Comparison of ENCODE assay signal across 24 cellular contexts in genomic region chr12:127286281-127286680, GRCh38.
"Had no signal": no experiment of that assay in that cellular context is flagged by ENCODE, and none has a peak within 500 bp of the region (broad histone marks: within the 10 kb centered on the region; RNA-seq: fewer than 3 reads in every experiment).

No MANE protein-coding gene starts in this region.

- H3K4me1 ChIP-seq: adrenal gland had no signal

- H3K27me3 Mint-ChIP-seq: activated CD4-positive, alpha-beta memory T cell treated with anti-CD3 and anti-CD28 coated beads for 36 hours; activated CD4-positive, alpha-beta T cell treated with anti-CD3 and anti-CD28 coated beads, Interleukin-2, amount 10 ng/mL, durations not matched to agents 7 days and 5 days had no signal

- H3K9me3 Mint-ChIP-seq: activated CD4-positive, alpha-beta memory T cell treated with anti-CD3 and anti-CD28 coated beads for 36 hours; activated CD4-positive, alpha-beta T cell treated with anti-CD3 and anti-CD28 coated beads, Interleukin-2, amount 10 ng/mL, durations not matched to agents 7 days and 5 days; activated naive CD4-positive, alpha-beta T cell treated with anti-CD3 and anti-CD28 coated beads, Interleukin-2, amount 10 ng/mL, durations not matched to agents 7 days and 5 days; activated naive CD8-positive, alpha-beta T cell treated with anti-CD3 and anti-CD28 coated beads for 36 hours; activated T-cell treated with anti-CD3 and anti-CD28 coated beads, Interleukin-2, amount 50 U/mL, for 72 hours; activated T-helper 2 cell treated with anti-CD3 and anti-CD28 coated beads, Interferon-gamma antibody, Interleukin-2, Interleukin-4, amounts not matched to agents 10 μg/mL and 5 μg/mL and 100 μg/mL, durations not matched to agents 14 hours and 24 hours and 36 hours had no signal

- ATAC-seq: activated T-cell treated with anti-CD3 and anti-CD28 coated beads, Interleukin-2, amount 50 U/mL, for 72 hours had no signal

- H3K4me1 Mint-ChIP-seq: activated naive CD4-positive, alpha-beta T cell treated with anti-CD3 and anti-CD28 coated beads, Interleukin-2, amount 10 ng/mL, durations not matched to agents 7 days and 5 days had no signal

- H3K27ac Mint-ChIP-seq: activated CD4-positive, alpha-beta memory T cell treated with anti-CD3 and anti-CD28 coated beads for 36 hours; activated CD4-positive, alpha-beta T cell treated with anti-CD3 and anti-CD28 coated beads, Interleukin-2, amount 10 ng/mL, durations not matched to agents 7 days and 5 days; activated naive CD4-positive, alpha-beta T cell treated with anti-CD3 and anti-CD28 coated beads, Interleukin-2, amount 10 ng/mL, durations not matched to agents 7 days and 5 days; activated naive CD8-positive, alpha-beta T cell treated with anti-CD3 and anti-CD28 coated beads for 36 hours; activated T-cell treated with anti-CD3 and anti-CD28 coated beads, Interleukin-2, amount 50 U/mL, for 72 hours; activated T-helper 2 cell treated with anti-CD3 and anti-CD28 coated beads, Interferon-gamma antibody, Interleukin-2, Interleukin-4, amounts not matched to agents 10 μg/mL and 5 μg/mL and 100 μg/mL, durations not matched to agents 14 hours and 24 hours and 36 hours had no signal

- H3K4me3 ChIP-seq: adrenal gland had no signal

- DNase-seq: activated CD4-positive, alpha-beta memory T cell treated with anti-CD3 and anti-CD28 coated beads for 36 hours; activated CD4-positive, alpha-beta T cell treated with anti-CD3 and anti-CD28 coated beads, Interleukin-2, amount 10 ng/mL, durations not matched to agents 7 days and 5 days; activated CD4-positive, CD25-positive, alpha-beta regulatory T cell; activated CD8-positive, alpha-beta memory T cell treated with anti-CD3 and anti-CD28 coated beads for 24 hours; activated gamma-delta T cell treated with Interleukin-2 at 50 U/mL for 16 hours; activated naive CD4-positive, alpha-beta T cell treated with anti-CD3 and anti-CD28 coated beads, Interleukin-2, amount 10 ng/mL, durations not matched to agents 7 days and 5 days; activated naive CD8-positive, alpha-beta T cell treated with anti-CD3 and anti-CD28 coated beads for 36 hours; activated T-cell treated with anti-CD3 and anti-CD28 coated beads, Interleukin-2, amount 50 U/mL, for 72 hours; adrenal gland; aorta; central memory CD4-positive, alpha-beta T cell; MM.1S; NCI-H1105; NCI-H1436; NCI-H187; NCI-H2081; NCI-H510A treated with DMSO at 0.1 percent for 48 hours; NCI-H69; NK-92 treated with Interleukin-12 subunit alpha and Interleukin-12 subunit beta, amount 100 ng/mL, for 24 hours; SHP77; T-helper 2 cell; T1000 had no signal

- H3K9me3 ChIP-seq: adrenal gland had no signal

- H3K36me3 Mint-ChIP-seq: activated CD4-positive, alpha-beta memory T cell treated with anti-CD3 and anti-CD28 coated beads for 36 hours; activated naive CD4-positive, alpha-beta T cell treated with anti-CD3 and anti-CD28 coated beads, Interleukin-2, amount 10 ng/mL, durations not matched to agents 7 days and 5 days; activated naive CD8-positive, alpha-beta T cell treated with anti-CD3 and anti-CD28 coated beads for 36 hours had no signal

- H3K36me3 ChIP-seq: adrenal gland had no signal

- H3K27ac ChIP-seq: adrenal gland, VCaP had no signal

- H3K4me3 Mint-ChIP-seq: activated CD4-positive, alpha-beta memory T cell treated with anti-CD3 and anti-CD28 coated beads for 36 hours; activated CD4-positive, alpha-beta T cell treated with anti-CD3 and anti-CD28 coated beads, Interleukin-2, amount 10 ng/mL, durations not matched to agents 7 days and 5 days; activated naive CD4-positive, alpha-beta T cell treated with anti-CD3 and anti-CD28 coated beads, Interleukin-2, amount 10 ng/mL, durations not matched to agents 7 days and 5 days; activated naive CD8-positive, alpha-beta T cell treated with anti-CD3 and anti-CD28 coated beads for 36 hours; activated T-cell treated with anti-CD3 and anti-CD28 coated beads, Interleukin-2, amount 50 U/mL, for 72 hours had no signal
